17 cellular contexts compared by ENCODE assay signal in genomic region chr16:58046054-58046881, GRCh38. TPM values are rescaled to one million over a fixed set of nuclear protein-coding genes. Genes with fewer than 3 reads are reported as not detected.
DNase-seq lines count a peak whose midpoint lies in the region; ATAC-seq and TF ChIP-seq lines count a peak whose summit lies in the region.
"Had no signal": no experiment of that assay in that cellular context is flagged by ENCODE, and none has a peak within 500 bp of the region (broad histone marks: within the 10 kb centered on the region; RNA-seq: fewer than 3 reads in every experiment).

No MANE protein-coding gene starts in this region.

- H3K27ac ChIP-seq in endodermal cell (ENCODE audit: low read depth, low read length): no peak overlapping the region
- H3K27ac ChIP-seq: esophagus squamous epithelium, neutrophil, WERI-Rb-1 had no signal

- TF ChIP-seq CTCF in endodermal cell (conservative IDR thresholded peaks at IDR 0.05): no peak

- H3K27me3 ChIP-seq in endodermal cell (ENCODE audit: control insufficient read depth, insufficient read depth, low read length, poor library complexity, severe bottlenecking): no peaks in the 10 kb centered on the region
- H3K27me3 ChIP-seq: esophagus squamous epithelium, neutrophil, testis had no signal

- intact Hi-C loops in sciatic nerve (cut with DNase I): no loop called here

- H3K9me3 ChIP-seq in endodermal cell (ENCODE audit: control insufficient read depth, low read length): no peaks in the 10 kb centered on the region
- H3K9me3 ChIP-seq: esophagus squamous epithelium, neutrophil, testis had no signal

- no peak overlapping the region for H3K4me3 Mint-ChIP-seq in endodermal cell
- H3K4me3 Mint-ChIP-seq in natural killer cell treated with Interleukin-12 subunit alpha and Interleukin-12 subunit beta and Interleukin-15 and Interleukin-18, amount 100 ng/mL, for 72 hours: no peak overlapping the region
- H3K4me3 Mint-ChIP-seq: activated CD4-positive, alpha-beta memory T cell treated with anti-CD3 and anti-CD28 coated beads for 36 hours; activated naive CD4-positive, alpha-beta T cell treated with anti-CD3 and anti-CD28 coated beads for 36 hours; T-helper 1 cell treated with Interleukin-12 subunit alpha and Interleukin-12 subunit beta and Interleukin-4 antibody, amounts not matched to agents 30 μg/mL and 1 μg/mL, for 36 hours had no signal

- DNase-seq in GF-D8 (lab: John Stamatoyannopoulos, UW) (peak; percentile 30), MV-4-11 (lab: John Stamatoyannopoulos, UW) (peak; percentile 90), endodermal cell (peak; percentile 45), sciatic nerve (ENCODE audit: low spot score) (no peak), SHP77 (lab: John Stamatoyannopoulos, UW) (no peak), DMS153 treated with DMSO at 0.1 percent for 48 hours (lab: John Stamatoyannopoulos, UW; ENCODE audit: unreplicated experiment) (no peak)
- no peak for DNase-seq in natural killer cell treated with Interleukin-12 subunit alpha and Interleukin-12 subunit beta and Interleukin-15 and Interleukin-18, amount 100 ng/mL, for 72 hours (ENCODE audit: low spot score)
- DNase-seq: activated CD4-positive, alpha-beta memory T cell treated with anti-CD3 and anti-CD28 coated beads for 36 hours; activated naive CD4-positive, alpha-beta T cell treated with anti-CD3 and anti-CD28 coated beads for 36 hours; Calu3; esophagus squamous epithelium; NCI-H1694 treated with DMSO at 0.1 percent for 48 hours; NCI-H446; testis; WERI-Rb-1 had no signal

- 77 to 94% methylated on average over 2 to 16 of the region's 16 CpGs for WGBS in endodermal cell (ENCODE audit: insufficient coverage in 1 of 2, insufficient read length in 1 of 2), 2 experiments

- no peaks in the 10 kb centered on the region for H3K27me3 Mint-ChIP-seq in endodermal cell (ENCODE audit: insufficient read depth)
- peaks cover 0 to 2% of the 10 kb centered on the region in 2 donors for H3K27me3 Mint-ChIP-seq in natural killer cell treated with Interleukin-12 subunit alpha and Interleukin-12 subunit beta and Interleukin-15 and Interleukin-18, amount 100 ng/mL, for 72 hours
- H3K27me3 Mint-ChIP-seq: activated CD4-positive, alpha-beta memory T cell treated with anti-CD3 and anti-CD28 coated beads for 36 hours had no signal

- H3K9ac ChIP-seq in endodermal cell (ENCODE audit: extremely low read depth, low read length, poor library complexity, severe bottlenecking): no peak overlapping the region

- peaks cover 25% of the 10 kb centered on the region for H3K36me3 Mint-ChIP-seq in endodermal cell (ENCODE audit: low read depth)
- H3K36me3 Mint-ChIP-seq in natural killer cell treated with Interleukin-12 subunit alpha and Interleukin-12 subunit beta and Interleukin-15 and Interleukin-18, amount 100 ng/mL, for 72 hours: no peaks in the 10 kb centered on the region
- H3K36me3 Mint-ChIP-seq: activated CD4-positive, alpha-beta memory T cell treated with anti-CD3 and anti-CD28 coated beads for 36 hours had no signal

- H3K4me3 ChIP-seq in endodermal cell (ENCODE audit: low read length): no peak overlapping the region
- H3K4me3 ChIP-seq: esophagus squamous epithelium, testis had no signal

- peaks cover 5% of the 10 kb centered on the region for H3K4me1 ChIP-seq in endodermal cell (ENCODE audit: control insufficient read depth, insufficient read depth, low read length)

- peaks cover 26% of the 10 kb centered on the region for H3K36me3 ChIP-seq in endodermal cell (ENCODE audit: control insufficient read depth, insufficient read depth, low read length)
- H3K36me3 ChIP-seq: neutrophil, WERI-Rb-1 had no signal

- ATAC-seq in sciatic nerve: peak; percentile 44
- ATAC-seq in natural killer cell treated with Interleukin-12 subunit alpha and Interleukin-12 subunit beta and Interleukin-15 and Interleukin-18, amount 100 ng/mL, for 72 hours: no peak

- no peaks in the 10 kb centered on the region for H3K9me3 Mint-ChIP-seq in endodermal cell
- H3K9me3 Mint-ChIP-seq in natural killer cell treated with Interleukin-12 subunit alpha and Interleukin-12 subunit beta and Interleukin-15 and Interleukin-18, amount 100 ng/mL, for 72 hours: no peaks in the 10 kb centered on the region
- H3K9me3 Mint-ChIP-seq: activated CD4-positive, alpha-beta memory T cell treated with anti-CD3 and anti-CD28 coated beads for 36 hours; activated naive CD4-positive, alpha-beta T cell treated with anti-CD3 and anti-CD28 coated beads for 36 hours; T-helper 1 cell treated with Interleukin-12 subunit alpha and Interleukin-12 subunit beta and Interleukin-4 antibody, amounts not matched to agents 30 μg/mL and 1 μg/mL, for 36 hours had no signal

- H3K27ac Mint-ChIP-seq in endodermal cell: no peak overlapping the region
- no peak overlapping the region for H3K27ac Mint-ChIP-seq in natural killer cell treated with Interleukin-12 subunit alpha and Interleukin-12 subunit beta and Interleukin-15 and Interleukin-18, amount 100 ng/mL, for 72 hours
- H3K27ac Mint-ChIP-seq: activated CD4-positive, alpha-beta memory T cell treated with anti-CD3 and anti-CD28 coated beads for 36 hours; activated naive CD4-positive, alpha-beta T cell treated with anti-CD3 and anti-CD28 coated beads for 36 hours; T-helper 1 cell treated with Interleukin-12 subunit alpha and Interleukin-12 subunit beta and Interleukin-4 antibody, amounts not matched to agents 30 μg/mL and 1 μg/mL, for 36 hours had no signal

- peaks cover 9% of the 10 kb centered on the region for H3K4me1 Mint-ChIP-seq in endodermal cell
- no peaks in the 10 kb centered on the region for H3K4me1 Mint-ChIP-seq in natural killer cell treated with Interleukin-12 subunit alpha and Interleukin-12 subunit beta and Interleukin-15 and Interleukin-18, amount 100 ng/mL, for 72 hours (ENCODE audit: low read depth in 2 of 2)

RNA-seq across cellular contexts. Expression of gene MMP15, which starts 20.7 kb away (rescaled TPM):
- 100 to 1,000 TPM in 1 of 2 donors, 10 to 100 TPM in 1; 99.8 to 105 TPM for total RNA-seq in endodermal cell
- 34.0 TPM for polyA plus RNA-seq in endodermal cell (2013, experiment 1 of 2)
- 34.0 TPM for polyA plus RNA-seq in endodermal cell (2013, experiment 2 of 2)
- total RNA-seq in sciatic nerve: 44.0 TPM
- under 1 TPM in 1 of 2 donors, not detected in 1; 0.31 TPM for total RNA-seq in natural killer cell treated with Interleukin-12 subunit alpha and Interleukin-12 subunit beta and Interleukin-15 and Interleukin-18, amount 100 ng/mL, for 72 hours

RNA-seq across cellular contexts. Expression of gene USB1, which starts 45.1 kb away (rescaled TPM):
- total RNA-seq in endodermal cell: 100 to 1,000 TPM; 139 to 163 TPM
- 62.2 TPM for polyA plus RNA-seq in endodermal cell (2013, experiment 1 of 2)
- polyA plus RNA-seq in endodermal cell (2013, experiment 2 of 2): 62.7 TPM
- 25.9 TPM for total RNA-seq in sciatic nerve
- 100 to 1,000 TPM in 1 of 2 donors, 10 to 100 TPM in 1; 74.3 to 124 TPM for total RNA-seq in natural killer cell treated with Interleukin-12 subunit alpha and Interleukin-12 subunit beta and Interleukin-15 and Interleukin-18, amount 100 ng/mL, for 72 hours

RNA-seq across cellular contexts. Expression of gene ZNF319, which starts 45.8 kb away (rescaled TPM):
- total RNA-seq in endodermal cell (10 to 100 TPM in 1 of 2 donors, 1 to 10 TPM in 1; 9.8 to 10.8 TPM), sciatic nerve (10.0 TPM)
- 11.5 TPM for polyA plus RNA-seq in endodermal cell (2013, experiment 1 of 2)
- polyA plus RNA-seq in endodermal cell (2013, experiment 2 of 2): 8.2 TPM
- total RNA-seq in natural killer cell treated with Interleukin-12 subunit alpha and Interleukin-12 subunit beta and Interleukin-15 and Interleukin-18, amount 100 ng/mL, for 72 hours: 10 to 100 TPM in 1 of 2 donors, 1 to 10 TPM in 1; 9.6 to 10.7 TPM

Comparison
In these comparisons a context has a peak if more than half of its experiments do, and no peak if none do; other contexts are left out.
1. DNase-seq: peak in GF-D8 (single experiment), MV-4-11 (single experiment) and endodermal cell (single experiment); none in sciatic nerve (single experiment), natural killer cell treated with Interleukin-12 subunit alpha and Interleukin-12 subunit beta and Interleukin-15 and Interleukin-18, amount 100 ng/mL, for 72 hours (single experiment), SHP77 (0 of 2) and DMS153 treated with DMSO at 0.1 percent for 48 hours (single experiment).
2. RNA of gene MMP15, which starts 20.7 kb away (total RNA-seq): 99.8 to 105 TPM in endodermal cell and 44.0 TPM in sciatic nerve (single experiment); 0.31 TPM in natural killer cell treated with Interleukin-12 subunit alpha and Interleukin-12 subunit beta and Interleukin-15 and Interleukin-18, amount 100 ng/mL, for 72 hours; every median in the first group is over 10 times any median in the second.